ENCODE assay signal across 13 cellular contexts in genomic region chr11:72227316-72228228, GRCh38. TPM values are rescaled to one million over a fixed set of nuclear protein-coding genes. Genes with fewer than 3 reads are reported as not detected.
DNase-seq lines count a peak whose midpoint lies in the region; ATAC-seq, FAIRE-seq and TF ChIP-seq lines count a peak whose summit lies in the region.
"Had no signal": no experiment of that assay in that cellular context is flagged by ENCODE, and none has a peak within 500 bp of the region (broad histone marks: within the 10 kb centered on the region; RNA-seq: fewer than 3 reads in every experiment).

No MANE protein-coding gene starts in this region.

- H2AFZ ChIP-seq in OCI-LY7 (ENCODE audit: low read length) (no peak overlapping the region), HepG2 (ENCODE audit: low read length) (no peak overlapping the region)

- no peaks in the 10 kb centered on the region for H4K20me1 ChIP-seq in OCI-LY7 (ENCODE audit: insufficient read depth, low read length)
- H4K20me1 ChIP-seq in HepG2 (ENCODE audit: insufficient read depth, low read length): no peaks in the 10 kb centered on the region

- TF ChIP-seq RAD21 in HepG2 (CRISPR knock-in tag; IDR thresholded peaks at IDR 0.05): no peak

- H3K36me3 ChIP-seq in HEK293 (ENCODE audit: control insufficient read depth in 2 of 2, insufficient read depth in 1 of 2, low read length in 2 of 2): peaks cover 0 to 66% of the 10 kb centered on the region in 2 experiments; a peak in 1 of 3 replicates
- peaks cover 61% of the 10 kb centered on the region for H3K36me3 ChIP-seq in OCI-LY7 (ENCODE audit: insufficient read depth, low read length)
- peaks cover 10 to 32% of the 10 kb centered on the region in 2 experiments; a peak in 4 of 5 replicates for H3K36me3 ChIP-seq in HepG2 (replicated peaks in 1 of 2; ENCODE audit: control insufficient read depth in 1 of 2, insufficient read depth in 2 of 2, low read length in 2 of 2)

- DNase-seq in AG08396 (ENCODE audit: low spot score) (peak; percentile 13), OCI-LY7 (ENCODE audit: low spot score) (no peak), HepG2 (ENCODE audit: low spot score) (no peak), HUDEP-2 (lab: John Stamatoyannopoulos, UW; ENCODE audit: unreplicated experiment in 76 of 76) (no peak)
- DNase-seq in stimulated activated CD4-positive, alpha-beta T cell treated with anti-CD3 and anti-CD28 coated beads, Interleukin-2, amount 100 ng/mL, for 24 hours: no peak
- DNase-seq: activated T-cell treated with anti-CD3 and anti-CD28 coated beads for 4 hours, Calu3 had no signal

- H3K4me2 ChIP-seq in OCI-LY7 (ENCODE audit: low read length): peak overlapping the region; percentile 7; the same call in 1 of the 2 replicates
- H3K4me2 ChIP-seq in HepG2 (ENCODE audit: low read depth, low read length): no peak overlapping the region

- WGBS in HepG2 (ENCODE audit: low lambda C conversion rate): 82% methylated on average over 5 of the region's 14 CpGs

- 0 out of 4 replicates have a peak, but pooled peaks of 1 of the 2 experiments have one; percentile 15 for TF ChIP-seq POLR2A in HepG2 (IDR thresholded peaks at IDR 0.05; ENCODE audit: insufficient read depth in 1 of 2, low read depth in 2 of 2, low read length in 2 of 2)

- no peak for FAIRE-seq in HepG2 (lab: Jason Lieb, UNC)

- POLR2A ChIA-PET in HEK293 (lab: Yijun Ruan, JAX): interaction anchor here (4.2 kb wide), 1 partner anchor 10 kb away, joined by 42 read pairs; no protein-coding TSS in a partner anchor
- POLR2A ChIA-PET in OCI-LY7 (lab: Charles Lee): no interaction called here
- POLR2A ChIA-PET in HepG2 (lab: Yijun Ruan, JAX): no interaction called here

- H3K4me1 ChIP-seq in HEK293 (ENCODE audit: control insufficient read depth, insufficient read depth, low read length): peaks cover 2% of the 10 kb centered on the region; the same call in 1 of the 2 replicates
- peaks cover 26% of the 10 kb centered on the region for H3K4me1 ChIP-seq in OCI-LY7 (ENCODE audit: insufficient read depth, low read length, poor library complexity, severe bottlenecking)
- H3K4me1 ChIP-seq in HepG2 (ENCODE audit: insufficient read depth, low read length): peaks cover 20% of the 10 kb centered on the region

- H3K4me3 ChIP-seq in HEK293 (ENCODE audit: low read depth, low read length): no peak overlapping the region
- no peak overlapping the region for H3K4me3 ChIP-seq in OCI-LY7 (ENCODE audit: low read depth, low read length, poor library complexity, severe bottlenecking)
- no peak overlapping the region for H3K4me3 ChIP-seq in HepG2 (replicated peaks in 1 of 3; ENCODE audit: insufficient read depth in 1 of 3, low read depth in 2 of 3, low read length in 3 of 3)

- TF ChIP-seq CTCF in HEK293 (tag by site-specific recombination; IDR thresholded peaks at IDR 0.05) (no peak), OCI-LY7 (conservative IDR thresholded peaks at IDR 0.05; ENCODE audit: low read length) (no peak), HepG2 (CRISPR knock-in tag; IDR thresholded peaks at IDR 0.05) (no peak)

- CTCF ChIA-PET in HEK293 (lab: Yijun Ruan, JAX): interaction anchor here (0.6 to 4.7 kb wide), 6 partner anchors 10 to 205 kb away, joined by 3 to 26 read pairs (median 5); no protein-coding TSS in a partner anchor
- CTCF ChIA-PET in OCI-LY7 (lab: Charles Lee; ENCODE audit: unreplicated experiment): interaction anchor here (0.5 kb wide), 1 partner anchor 202 kb away, joined by 3 read pairs; no protein-coding TSS in a partner anchor
- CTCF ChIA-PET in HepG2 (lab: Yijun Ruan, JAX; ENCODE audit: low intra/inter-chr PET ratio, low total read pairs): no interaction called here

- BruUV-seq in OCI-LY7 (replicated peaks; lab: Mats Ljungman, UMichigan) (no TSS peak), HepG2 (replicated peaks; lab: Mats Ljungman, UMichigan) (no TSS peak)

- in situ Hi-C loops in HepG2 (cut with HindIII; ENCODE audit: extremely low pct_ligation_motif_present, low pct_unique_long_range_greater_than_20kb): no loop called here

- intact Hi-C loops in OCI-LY7 (cut with micrococcal nuclease; ENCODE audit: unreplicated experiment) (no loop called here), HepG2 (cut with micrococcal nuclease; ENCODE audit: unreplicated experiment) (no loop called here)

- H3K9ac ChIP-seq in HepG2 (ENCODE audit: insufficient read depth, low read depth, low read length): no peak overlapping the region

- peaks cover 16% of the 10 kb centered on the region; the same call in 1 of the 2 replicates for H3K79me2 ChIP-seq in OCI-LY7 (ENCODE audit: insufficient read depth, low read depth, low read length)
- peaks cover 7% of the 10 kb centered on the region for H3K79me2 ChIP-seq in HepG2 (ENCODE audit: insufficient read depth, low read length)

- H3K27me3 ChIP-seq in HepG2 (ENCODE audit: control insufficient read depth in 1 of 2, insufficient read depth in 2 of 2, low read length in 2 of 2): no peaks in the 10 kb centered on the region; a peak in 1 of 5 replicates

- ATAC-seq in HepG2: no peak
- ATAC-seq in HG02763 (IDR thresholded peaks at IDR 0.05; ENCODE audit: unreplicated experiment): no peak
- ATAC-seq in GM18870 (IDR thresholded peaks at IDR 0.05; ENCODE audit: unreplicated experiment): no peak

- no peak for TF ChIP-seq EP300 in HepG2 (IDR thresholded peaks at IDR 0.05; ENCODE audit: low read depth in 2 of 2, low read length in 2 of 2)
- no peak for TF ChIP-seq EP300 in HepG2 (CRISPR knock-in tag; IDR thresholded peaks at IDR 0.05; ENCODE audit: borderline replicate concordance)

- no peaks in the 10 kb centered on the region for H3K9me2 ChIP-seq in OCI-LY7 (ENCODE audit: insufficient read depth, low read length)

- H3K27ac ChIP-seq in HEK293 (ENCODE audit: extremely low read depth, low read depth, low read length): no peak overlapping the region
- no peak overlapping the region for H3K27ac ChIP-seq in OCI-LY7 (ENCODE audit: low read depth, low read length, poor library complexity, severe bottlenecking)
- no peak overlapping the region for H3K27ac ChIP-seq in HepG2 (ENCODE audit: extremely low read length, insufficient read depth, low read length)

- no peaks in the 10 kb centered on the region for H3K9me3 ChIP-seq in HEK293 (ENCODE audit: control insufficient read depth, insufficient read depth, low read depth, low read length)
- H3K9me3 ChIP-seq in OCI-LY7 (ENCODE audit: low read length): no peaks in the 10 kb centered on the region
- no peaks in the 10 kb centered on the region for H3K9me3 ChIP-seq in HepG2 (ENCODE audit: low read length)

RNA-seq across cellular contexts. Expression of gene INPPL1, which starts 3.0 kb away (rescaled TPM):
- total RNA-seq in OCI-LY7 (2014; rRNA removed; shearing (Covaris generic)): 60.9 and 103 TPM in 2 replicates
- total RNA-seq in OCI-LY7 (2022) (195 and 216 TPM in 2 replicates), HepG2 (2016; rRNA removed; fragmentation: Illumina TruSeq; extraction: Trizol) (14.4 and 29.1 TPM in 2 replicates)
- 21.4 and 25.1 TPM in 2 replicates for total RNA-seq in HepG2 (2016; cell fraction: cytosol; rRNA removed; fragmentation: Illumina TruSeq; extraction: Trizol; ENCODE audit: low read depth)
- 10.8 and 29.6 TPM in 2 replicates for total RNA-seq in HepG2 (2016; cell fraction: insoluble cytoplasmic fraction; rRNA removed; fragmentation: Illumina TruSeq; extraction: Trizol)
- total RNA-seq in HepG2 (2016; cell fraction: membrane; rRNA removed; fragmentation: Illumina TruSeq; extraction: Trizol): 10.1 and 10.8 TPM in 2 replicates
- 31.6 and 36.2 TPM in 2 replicates for total RNA-seq in HepG2 (2016; cell fraction: nucleus; rRNA removed; fragmentation: Illumina TruSeq; extraction: Trizol)
- polyA plus RNA-seq in HepG2 (2011; rRNA removed): 66.9 and 80.4 TPM in 2 replicates
- 19.0 and 23.6 TPM in 2 replicates for polyA plus RNA-seq in HepG2 (2011; cell fraction: cytosol; rRNA removed)
- polyA plus RNA-seq in HepG2 (2011; cell fraction: nucleus; rRNA removed): 500 and 631 TPM in 2 replicates
- 32.6 and 49.5 TPM in 2 replicates for polyA plus RNA-seq in HepG2 (2012)
- polyA plus RNA-seq in HepG2 (2016; cell fraction: cytosol; fragmentation: Illumina TruSeq; extraction: Trizol; ENCODE audit: low read depth): 1.8 and 1.9 TPM in 2 replicates
- 10.8 and 14.0 TPM in 2 replicates for polyA plus RNA-seq in HepG2 (2016; cell fraction: insoluble cytoplasmic fraction; fragmentation: Illumina TruSeq; extraction: Trizol; ENCODE audit: low read depth)
- 4.2 and 4.9 TPM in 2 replicates for polyA plus RNA-seq in HepG2 (2016; cell fraction: membrane; fragmentation: Illumina TruSeq; extraction: Trizol; ENCODE audit: low read depth)
- polyA plus RNA-seq in HepG2 (2016; cell fraction: nucleus; fragmentation: Illumina TruSeq; extraction: Trizol; ENCODE audit: insufficient read depth, low read depth): 127 and 134 TPM in 2 replicates
- 73.5 and 218 TPM in 2 replicates for polyA minus RNA-seq in HepG2 (2011; rRNA and poly(A)+ RNA removed; ENCODE audit: low replicate concordance)
- polyA minus RNA-seq in HepG2 (2011; cell fraction: cytosol; rRNA and poly(A)+ RNA removed): 27.6 and 29.9 TPM in 2 replicates
- 106 and 116 TPM in 2 replicates for polyA minus RNA-seq in HepG2 (2011; cell fraction: nucleus; rRNA and poly(A)+ RNA removed)

RNA-seq across cellular contexts. Expression of gene FOLR2, which starts 11.0 kb away (rescaled TPM):
- 13.4 and 14.4 TPM in 2 replicates for total RNA-seq in OCI-LY7 (2014; rRNA removed; shearing (Covaris generic))
- total RNA-seq in OCI-LY7 (2022): 12.8 and 14.6 TPM in 2 replicates
- total RNA-seq in HepG2 (2016; rRNA removed; fragmentation: Illumina TruSeq; extraction: Trizol): not detected in 2 replicates
- total RNA-seq in HepG2 (2016; cell fraction: cytosol; rRNA removed; fragmentation: Illumina TruSeq; extraction: Trizol; ENCODE audit: low read depth): not detected in 2 replicates
- total RNA-seq in HepG2 (2016; cell fraction: insoluble cytoplasmic fraction; rRNA removed; fragmentation: Illumina TruSeq; extraction: Trizol): not detected in 2 replicates
- not detected in 2 replicates for total RNA-seq in HepG2 (2016; cell fraction: membrane; rRNA removed; fragmentation: Illumina TruSeq; extraction: Trizol)
- not detected in 2 replicates for total RNA-seq in HepG2 (2016; cell fraction: nucleus; rRNA removed; fragmentation: Illumina TruSeq; extraction: Trizol)
- 0.09 and 0.33 TPM in 2 replicates for polyA plus RNA-seq in HepG2 (2011; rRNA removed)
- polyA plus RNA-seq in HepG2 (2011; cell fraction: cytosol; rRNA removed): 0.15 TPM in 2 replicates
- polyA plus RNA-seq in HepG2 (2011; cell fraction: nucleus; rRNA removed): not detected in 2 replicates
- 0.15 and 0.23 TPM in 2 replicates for polyA plus RNA-seq in HepG2 (2012)
- 0.15 TPM in 1 of 2 replicates, not detected in the other for polyA plus RNA-seq in HepG2 (2016; cell fraction: cytosol; fragmentation: Illumina TruSeq; extraction: Trizol; ENCODE audit: low read depth)
- polyA plus RNA-seq in HepG2 (2016; cell fraction: insoluble cytoplasmic fraction; fragmentation: Illumina TruSeq; extraction: Trizol; ENCODE audit: low read depth): not detected in 2 replicates
- not detected in 2 replicates for polyA plus RNA-seq in HepG2 (2016; cell fraction: membrane; fragmentation: Illumina TruSeq; extraction: Trizol; ENCODE audit: low read depth)
- not detected in 2 replicates for polyA plus RNA-seq in HepG2 (2016; cell fraction: nucleus; fragmentation: Illumina TruSeq; extraction: Trizol; ENCODE audit: insufficient read depth, low read depth)
- 0.21 and 0.86 TPM in 2 replicates for polyA minus RNA-seq in HepG2 (2011; rRNA and poly(A)+ RNA removed; ENCODE audit: low replicate concordance)
- not detected in 2 replicates for polyA minus RNA-seq in HepG2 (2011; cell fraction: cytosol; rRNA and poly(A)+ RNA removed)
- not detected in 2 replicates for polyA minus RNA-seq in HepG2 (2011; cell fraction: nucleus; rRNA and poly(A)+ RNA removed)
- total RNA-seq: Calu3, HT1080, lung microvascular endothelial cell, SK-MEL-5 had no signal

RNA-seq across cellular contexts. Expression of gene PHOX2A, which starts 16.4 kb away (rescaled TPM):
- total RNA-seq in OCI-LY7 (2014; rRNA removed; shearing (Covaris generic)): not detected in 2 replicates
- total RNA-seq in OCI-LY7 (2022): not detected in 2 replicates
- total RNA-seq in HepG2 (2016; rRNA removed; fragmentation: Illumina TruSeq; extraction: Trizol): not detected in 2 replicates
- not detected in 2 replicates for total RNA-seq in HepG2 (2016; cell fraction: cytosol; rRNA removed; fragmentation: Illumina TruSeq; extraction: Trizol; ENCODE audit: low read depth)
- total RNA-seq in HepG2 (2016; cell fraction: insoluble cytoplasmic fraction; rRNA removed; fragmentation: Illumina TruSeq; extraction: Trizol): not detected in 2 replicates
- total RNA-seq in HepG2 (2016; cell fraction: membrane; rRNA removed; fragmentation: Illumina TruSeq; extraction: Trizol): not detected in 2 replicates
- not detected in 2 replicates for total RNA-seq in HepG2 (2016; cell fraction: nucleus; rRNA removed; fragmentation: Illumina TruSeq; extraction: Trizol)
- polyA plus RNA-seq in HepG2 (2011; rRNA removed): not detected in 2 replicates
- polyA plus RNA-seq in HepG2 (2011; cell fraction: cytosol; rRNA removed): not detected in 2 replicates
- not detected in 2 replicates for polyA plus RNA-seq in HepG2 (2011; cell fraction: nucleus; rRNA removed)
- not detected in 2 replicates for polyA plus RNA-seq in HepG2 (2012)
- not detected in 2 replicates for polyA plus RNA-seq in HepG2 (2016; cell fraction: cytosol; fragmentation: Illumina TruSeq; extraction: Trizol; ENCODE audit: low read depth)
- polyA plus RNA-seq in HepG2 (2016; cell fraction: insoluble cytoplasmic fraction; fragmentation: Illumina TruSeq; extraction: Trizol; ENCODE audit: low read depth): not detected in 2 replicates
- polyA plus RNA-seq in HepG2 (2016; cell fraction: membrane; fragmentation: Illumina TruSeq; extraction: Trizol; ENCODE audit: low read depth): not detected in 2 replicates
- polyA plus RNA-seq in HepG2 (2016; cell fraction: nucleus; fragmentation: Illumina TruSeq; extraction: Trizol; ENCODE audit: insufficient read depth, low read depth): not detected in 2 replicates
- not detected in 2 replicates for polyA minus RNA-seq in HepG2 (2011; rRNA and poly(A)+ RNA removed; ENCODE audit: low replicate concordance)
- polyA minus RNA-seq in HepG2 (2011; cell fraction: cytosol; rRNA and poly(A)+ RNA removed): not detected in 2 replicates
- not detected in 2 replicates for polyA minus RNA-seq in HepG2 (2011; cell fraction: nucleus; rRNA and poly(A)+ RNA removed)
- total RNA-seq: Calu3, HT1080, lung microvascular endothelial cell, SK-MEL-5 had no signal

RNA-seq across cellular contexts. Expression of gene FOLR1, which starts 35.6 kb away (rescaled TPM):
- not detected in 2 replicates for total RNA-seq in OCI-LY7 (2014; rRNA removed; shearing (Covaris generic))
- total RNA-seq in OCI-LY7 (2022) (not detected in 2 replicates), HepG2 (2016; rRNA removed; fragmentation: Illumina TruSeq; extraction: Trizol) (not detected in 2 replicates)
- not detected in 2 replicates for total RNA-seq in HepG2 (2016; cell fraction: cytosol; rRNA removed; fragmentation: Illumina TruSeq; extraction: Trizol; ENCODE audit: low read depth)
- not detected in 2 replicates for total RNA-seq in HepG2 (2016; cell fraction: insoluble cytoplasmic fraction; rRNA removed; fragmentation: Illumina TruSeq; extraction: Trizol)
- not detected in 2 replicates for total RNA-seq in HepG2 (2016; cell fraction: membrane; rRNA removed; fragmentation: Illumina TruSeq; extraction: Trizol)
- not detected in 2 replicates for total RNA-seq in HepG2 (2016; cell fraction: nucleus; rRNA removed; fragmentation: Illumina TruSeq; extraction: Trizol)
- 0.20 and 0.26 TPM in 2 replicates for polyA plus RNA-seq in HepG2 (2011; rRNA removed)
- 0.12 and 0.17 TPM in 2 replicates for polyA plus RNA-seq in HepG2 (2011; cell fraction: cytosol; rRNA removed)
- polyA plus RNA-seq in HepG2 (2011; cell fraction: nucleus; rRNA removed): 0.23 TPM in 1 of 2 replicates, not detected in the other
- polyA plus RNA-seq in HepG2 (2012): not detected in 2 replicates
- polyA plus RNA-seq in HepG2 (2016; cell fraction: cytosol; fragmentation: Illumina TruSeq; extraction: Trizol; ENCODE audit: low read depth): not detected in 2 replicates
- polyA plus RNA-seq in HepG2 (2016; cell fraction: insoluble cytoplasmic fraction; fragmentation: Illumina TruSeq; extraction: Trizol; ENCODE audit: low read depth): not detected in 2 replicates
- polyA plus RNA-seq in HepG2 (2016; cell fraction: membrane; fragmentation: Illumina TruSeq; extraction: Trizol; ENCODE audit: low read depth): not detected in 2 replicates
- polyA plus RNA-seq in HepG2 (2016; cell fraction: nucleus; fragmentation: Illumina TruSeq; extraction: Trizol; ENCODE audit: insufficient read depth, low read depth): not detected in 2 replicates
- polyA minus RNA-seq in HepG2 (2011; rRNA and poly(A)+ RNA removed; ENCODE audit: low replicate concordance): 188 TPM in 1 of 2 replicates, not detected in the other
- 1.3 and 1.7 TPM in 2 replicates for polyA minus RNA-seq in HepG2 (2011; cell fraction: cytosol; rRNA and poly(A)+ RNA removed)
- polyA minus RNA-seq in HepG2 (2011; cell fraction: nucleus; rRNA and poly(A)+ RNA removed): 0.62 and 0.90 TPM in 2 replicates
- total RNA-seq: HT1080, lung microvascular endothelial cell, SK-MEL-5 had no signal

Comparison
In these comparisons a context has a peak if more than half of its experiments do, and no peak if none do; other contexts are left out.
1. RNA of gene FOLR2, which starts 11.0 kb away (total RNA-seq): 12.8 to 14.6 TPM in OCI-LY7; not detected in HepG2; every median in the first group is over 10 times any median in the second.